Comparison of ENCODE assay signal across 8 cellular contexts in the genomic region with DNA sequence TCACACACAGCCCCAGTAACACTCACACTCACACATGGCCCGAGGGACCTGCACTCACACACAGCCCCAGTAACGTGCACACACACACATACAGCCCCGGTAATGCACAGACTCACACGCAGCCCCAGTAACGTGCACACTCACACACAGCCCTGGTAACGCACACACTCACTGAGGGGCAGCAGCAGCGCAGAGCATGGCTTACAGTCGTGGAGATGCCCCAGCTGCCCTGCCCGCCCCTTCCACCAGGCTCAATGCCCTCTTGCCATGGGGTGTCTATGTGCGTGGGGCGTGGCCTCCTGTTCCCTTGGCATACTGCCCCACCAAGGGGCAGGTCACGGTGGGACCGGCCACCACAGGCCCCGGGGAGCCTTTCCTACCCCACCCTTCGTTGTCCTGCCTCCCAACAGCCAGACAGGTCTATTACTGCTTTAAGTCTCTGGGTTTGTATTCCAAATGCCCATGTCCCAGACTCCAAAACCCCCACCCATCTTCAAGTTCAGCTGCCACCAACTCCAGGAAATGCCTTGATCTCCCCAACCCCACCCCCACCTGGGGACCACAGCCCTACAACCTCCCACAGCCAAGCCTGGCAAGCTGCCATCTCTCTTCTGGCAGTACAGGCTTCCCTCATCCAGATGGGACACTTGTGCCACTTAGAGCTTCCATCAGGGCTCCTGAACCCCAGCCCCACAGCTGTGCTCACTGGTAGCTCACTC. TPM values are rescaled to one million over a fixed set of nuclear protein-coding genes. Genes with fewer than 3 reads are reported as not detected.
DNase-seq lines count a peak whose midpoint lies in the region; TF ChIP-seq lines count a peak whose summit lies in the region.

No MANE protein-coding gene starts in this region.

- peak overlapping the region; percentile 89 for H3K27ac Mint-ChIP-seq in activated CD4-positive, alpha-beta T cell treated with anti-CD3 and anti-CD28 coated beads, Interleukin-2, amount 10 ng/mL, durations not matched to agents 24 days and 14 days
- peak overlapping the region; percentile 95 for H3K27ac Mint-ChIP-seq in activated T-cell treated with anti-CD3 and anti-CD28 coated beads, Interleukin-2, amount 50 U/mL, for 24 hours
- H3K27ac Mint-ChIP-seq in CD14-positive monocyte = no peak overlapping the region

- H3K4me1 ChIP-seq in hepatocyte (ENCODE audit: insufficient read depth) (peaks cover 35% of the 10 kb centered on the region), thymus (ENCODE audit: control insufficient read depth, insufficient read depth, low read length) (peaks cover 59% of the 10 kb centered on the region)

- H3K4me2 ChIP-seq in hepatocyte = peak overlapping the region; percentile 41

- no peak for TF ChIP-seq CTCF in hepatocyte (IDR thresholded peaks at IDR 0.05; ENCODE audit: poor library complexity)
- TF ChIP-seq CTCF in foreskin fibroblast (IDR thresholded peaks at IDR 0.05; ENCODE audit: low read depth, low read length) = no peak
- TF ChIP-seq CTCF in CD14-positive monocyte (IDR thresholded peaks at IDR 0.05) = no peak

- peaks cover 5% of the 10 kb centered on the region for H3K36me3 Mint-ChIP-seq in activated CD4-positive, alpha-beta T cell treated with anti-CD3 and anti-CD28 coated beads, Interleukin-2, amount 10 ng/mL, durations not matched to agents 24 days and 14 days (ENCODE audit: low read depth)
- peaks cover 6% of the 10 kb centered on the region for H3K36me3 Mint-ChIP-seq in activated T-cell treated with anti-CD3 and anti-CD28 coated beads, Interleukin-2, amount 50 U/mL, for 24 hours (ENCODE audit: low read depth)
- peaks cover 0 to 7% of the 10 kb centered on the region in 2 donors for H3K36me3 Mint-ChIP-seq in CD14-positive monocyte

- H3K4me3 ChIP-seq in hepatocyte (no peak overlapping the region), thymus (ENCODE audit: low read length) (peak overlapping the region; percentile 29), foreskin fibroblast (ENCODE audit: low read depth in 1 of 2, low read length in 2 of 2) (no peak overlapping the region)

- H3K4me3 Mint-ChIP-seq in activated CD4-positive, alpha-beta T cell treated with anti-CD3 and anti-CD28 coated beads, Interleukin-2, amount 10 ng/mL, durations not matched to agents 24 days and 14 days = peak overlapping the region; percentile 40
- H3K4me3 Mint-ChIP-seq in activated T-cell treated with anti-CD3 and anti-CD28 coated beads, Interleukin-2, amount 50 U/mL, for 24 hours = peak overlapping the region; percentile 81
- peak overlapping the region in 1 of 2 donors; percentile 70 for H3K4me3 Mint-ChIP-seq in CD14-positive monocyte

- H2AFZ ChIP-seq in hepatocyte = no peak overlapping the region

- H3K27me3 ChIP-seq in hepatocyte (no peaks in the 10 kb centered on the region), thymus (ENCODE audit: control insufficient read depth, insufficient read depth) (no peaks in the 10 kb centered on the region)

- H3K9me3 Mint-ChIP-seq in activated CD4-positive, alpha-beta T cell treated with anti-CD3 and anti-CD28 coated beads, Interleukin-2, amount 10 ng/mL, durations not matched to agents 24 days and 14 days = no peaks in the 10 kb centered on the region
- H3K9me3 Mint-ChIP-seq in activated T-cell treated with anti-CD3 and anti-CD28 coated beads, Interleukin-2, amount 50 U/mL, for 24 hours = no peaks in the 10 kb centered on the region
- H3K9me3 Mint-ChIP-seq in CD14-positive monocyte = peaks cover 0 to 17% (median 6%) of the 10 kb centered on the region in 7 donors

- H4K20me1 ChIP-seq in hepatocyte (ENCODE audit: insufficient read depth, poor library complexity, severe bottlenecking) = no peaks in the 10 kb centered on the region

- peak; percentile 77 for DNase-seq in activated CD4-positive, alpha-beta T cell treated with anti-CD3 and anti-CD28 coated beads, Interleukin-2, amount 10 ng/mL, durations not matched to agents 24 days and 14 days
- no peak for DNase-seq in activated CD4-positive, alpha-beta T cell treated with anti-CD3 and anti-CD28 coated beads, Interleukin-2, amount 50 U/mL, for 4 hours
- no peak for DNase-seq in activated T-cell treated with anti-CD3 and anti-CD28 coated beads, Interleukin-2, amount 50 U/mL, for 24 hours
- no peak for DNase-seq in hepatocyte (ENCODE audit: low spot score)
- no peak for DNase-seq in midbrain (lab: John Stamatoyannopoulos, UW)
- no peak for DNase-seq in foreskin fibroblast
- no peak for DNase-seq in CD14-positive monocyte (ENCODE audit: low spot score)

- H3K27ac ChIP-seq in hepatocyte (no peak overlapping the region), thymus (ENCODE audit: low read depth) (peak overlapping the region; percentile 64)

- intact Hi-C loops in activated CD4-positive, alpha-beta T cell treated with anti-CD3 and anti-CD28 coated beads, Interleukin-2, amount 10 ng/mL, durations not matched to agents 24 days and 14 days (cut with micrococcal nuclease) = loop anchor here (10.0 kb wide), 3 partner anchors 349 to 919 kb away; a partner anchor contains a TSS
- intact Hi-C loops in CD14-positive monocyte (cut with micrococcal nuclease) = no loop called here

- WGBS in hepatocyte (ENCODE audit: low lambda C conversion rate, missing lambda C conversion rate) = 76% methylated on average over 15 of the region's 15 CpGs
- 30% methylated on average over 15 of the region's 15 CpGs for WGBS in thymus

- H3K36me3 ChIP-seq in hepatocyte (replicated peaks; ENCODE audit: insufficient read depth, low read depth) (no peaks in the 10 kb centered on the region), thymus (ENCODE audit: control insufficient read depth, insufficient read depth) (peaks cover 3% of the 10 kb centered on the region)

- H3K9me3 ChIP-seq in hepatocyte (ENCODE audit: low read depth) (no peaks in the 10 kb centered on the region), thymus (ENCODE audit: control insufficient read depth) (no peaks in the 10 kb centered on the region)

- H3K9me2 ChIP-seq in hepatocyte (replicated peaks; ENCODE audit: insufficient read depth) = no peaks in the 10 kb centered on the region

- peaks cover 37% of the 10 kb centered on the region for H3K79me2 ChIP-seq in hepatocyte

- no peaks in the 10 kb centered on the region for H3K27me3 Mint-ChIP-seq in activated CD4-positive, alpha-beta T cell treated with anti-CD3 and anti-CD28 coated beads, Interleukin-2, amount 10 ng/mL, durations not matched to agents 24 days and 14 days
- no peaks in the 10 kb centered on the region for H3K27me3 Mint-ChIP-seq in activated T-cell treated with anti-CD3 and anti-CD28 coated beads, Interleukin-2, amount 50 U/mL, for 24 hours
- peaks cover 75 to 92% (median 84%) of the 10 kb centered on the region in 3 donors for H3K27me3 Mint-ChIP-seq in CD14-positive monocyte (ENCODE audit: low read depth in 3 of 3)

- peaks cover 71% of the 10 kb centered on the region for H3K4me1 Mint-ChIP-seq in activated CD4-positive, alpha-beta T cell treated with anti-CD3 and anti-CD28 coated beads, Interleukin-2, amount 10 ng/mL, durations not matched to agents 24 days and 14 days
- peaks cover 82% of the 10 kb centered on the region for H3K4me1 Mint-ChIP-seq in activated T-cell treated with anti-CD3 and anti-CD28 coated beads, Interleukin-2, amount 50 U/mL, for 24 hours (ENCODE audit: low read depth)
- H3K4me1 Mint-ChIP-seq in CD14-positive monocyte = peaks cover 59% of the 10 kb centered on the region

RNA-seq across cellular contexts. Expression of a gene that starts 2.6 kb away (rescaled TPM):
- total RNA-seq in activated CD4-positive, alpha-beta T cell treated with anti-CD3 and anti-CD28 coated beads, Interleukin-2, amount 10 ng/mL, durations not matched to agents 24 days and 14 days = 6.0 and 6.7 TPM in 2 replicates
- total RNA-seq in hepatocyte = 10.5 and 11.4 TPM in 2 replicates
- polyA plus RNA-seq in hepatocyte (13.1 and 17.2 TPM in 2 replicates), thymus (6.8 TPM), CD14-positive monocyte (not detected)

RNA-seq across cellular contexts. Expression of a gene that starts 8.7 kb away (rescaled TPM):
- total RNA-seq in activated CD4-positive, alpha-beta T cell treated with anti-CD3 and anti-CD28 coated beads, Interleukin-2, amount 10 ng/mL, durations not matched to agents 24 days and 14 days = 5.4 and 6.1 TPM in 2 replicates
- total RNA-seq in hepatocyte = 1.1 and 2.2 TPM in 2 replicates
- polyA plus RNA-seq in hepatocyte = 1.9 and 2.9 TPM in 2 replicates
- 3.5 TPM for polyA plus RNA-seq in thymus
- polyA plus RNA-seq in CD14-positive monocyte = 1 to 10 TPM in 1 of 2 donors, under 1 TPM in 1; 0.97 to 1.2 TPM

RNA-seq across cellular contexts. Expression of a gene that starts 47.5 kb away (rescaled TPM):
- total RNA-seq in activated CD4-positive, alpha-beta T cell treated with anti-CD3 and anti-CD28 coated beads, Interleukin-2, amount 10 ng/mL, durations not matched to agents 24 days and 14 days = 4.2 and 4.3 TPM in 2 replicates
- 112 and 122 TPM in 2 replicates for total RNA-seq in hepatocyte
- polyA plus RNA-seq in hepatocyte (96.3 and 106 TPM in 2 replicates), thymus (11.8 TPM), CD14-positive monocyte (under 1 TPM in 1 of 2 donors, not detected in 1; 0.09 TPM)

Comparison
In these comparisons a context has a peak if more than half of its experiments do, and no peak if none do; other contexts are left out.
1. H3K27ac Mint-ChIP-seq: peak in activated CD4-positive, alpha-beta T cell treated with anti-CD3 and anti-CD28 coated beads, Interleukin-2, amount 10 ng/mL, durations not matched to agents 24 days and 14 days (single experiment) and activated T-cell treated with anti-CD3 and anti-CD28 coated beads, Interleukin-2, amount 50 U/mL, for 24 hours (single experiment); none in CD14-positive monocyte (0 of 7).
2. RNA of a gene that starts 47.5 kb away (polyA plus RNA-seq): 96.3 to 106 TPM in hepatocyte and 11.8 TPM in thymus (single experiment); 0.09 TPM in CD14-positive monocyte; every median in the first group is over 10 times any median in the second.